Comparison of ENCODE assay signal across 28 cellular contexts in the genomic region with DNA sequence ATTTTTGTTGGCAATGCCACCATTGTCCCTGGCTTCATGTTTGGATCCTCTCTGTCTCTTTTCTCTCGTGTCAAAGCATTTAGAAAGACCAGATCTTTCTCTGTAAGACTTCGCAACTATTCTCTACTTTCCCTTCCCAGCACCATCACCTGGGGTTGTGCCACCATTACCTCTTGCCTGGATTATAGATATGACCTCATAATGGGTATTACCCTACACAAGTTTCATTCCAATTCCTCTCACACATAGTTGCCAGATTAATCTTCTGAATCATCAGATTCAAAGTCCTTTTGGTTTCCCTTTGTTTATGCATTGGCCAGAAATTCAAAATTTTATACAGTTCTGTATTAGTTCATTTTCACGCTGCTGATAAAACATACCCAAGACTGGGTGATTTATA. TPM values are rescaled to one million over a fixed set of nuclear protein-coding genes. Genes with fewer than 3 reads are reported as not detected.
DNase-seq lines count a peak whose midpoint lies in the region; ATAC-seq lines count a peak whose summit lies in the region.
"Had no signal": no experiment of that assay in that cellular context is flagged by ENCODE, and none has a peak within 500 bp of the region (broad histone marks: within the 10 kb centered on the region; RNA-seq: fewer than 3 reads in every experiment).

No MANE protein-coding gene starts in this region.

- no peak for DNase-seq in T-helper 2 cell treated with Interferon-gamma antibody and Interleukin-4, amounts not matched to agents 5 μg/mL and 100 μg/mL, for 36 hours (ENCODE audit: low spot score)
- DNase-seq in T-helper 2 cell (no peak), immature natural killer cell (no peak), mesendoderm (no peak), NCI-H345 treated with DMSO at 0.1 percent for 48 hours (lab: John Stamatoyannopoulos, UW; ENCODE audit: unreplicated experiment) (no peak)
- no peak for DNase-seq in activated naive CD8-positive, alpha-beta T cell treated with anti-CD3 and anti-CD28 coated beads, Interleukin-2, amount 50 U/mL, for 24 hours
- DNase-seq: 8988T; activated CD4-positive, CD25-positive, alpha-beta regulatory T cell treated with anti-CD3 and anti-CD28 coated beads, Interleukin-2, amount 50 U/mL, for 72 hours; activated CD8-positive, alpha-beta memory T cell treated with anti-CD3 and anti-CD28 coated beads, Interleukin-2, amount 50 U/mL, for 4 hours; dermis blood vessel endothelial cell; foreskin keratinocyte; mammary epithelial cell; NCI-H1417 treated with DMSO at 0.1 percent for 48 hours; NCI-H2081 treated with DMSO at 0.1 percent for 48 hours; NCI-H345; NCI-H748 treated with DMSO at 0.1 percent for 48 hours; RPMI8226; sigmoid colon; stimulated activated CD4-positive, alpha-beta T cell treated with anti-CD3 and anti-CD28 coated beads, Interleukin-4, amount 100 ng/mL, for 4 hours; stimulated activated naive B cell treated with anti-CD40 and anti-IgM and Interleukin-4, amounts not matched to agents 10 μg/mL and 1 μg/mL and 100 μg/mL, for 72 hours; uterus had no signal

- H3K4me3 ChIP-seq in mesendoderm (ENCODE audit: low read length), result no peak overlapping the region
- H3K4me3 ChIP-seq: esophagus muscularis mucosa, sigmoid colon, SJSA1, thoracic aorta, uterus had no signal

- H3K4me1 Mint-ChIP-seq in T-helper 2 cell treated with Interferon-gamma antibody and Interleukin-4, amounts not matched to agents 5 μg/mL and 100 μg/mL, for 36 hours (ENCODE audit: low read depth), result peaks cover 32% of the 10 kb centered on the region
- peaks cover 49% of the 10 kb centered on the region for H3K4me1 Mint-ChIP-seq in activated naive CD8-positive, alpha-beta T cell (ENCODE audit: low read depth)
- peaks cover 49% of the 10 kb centered on the region for H3K4me1 Mint-ChIP-seq in activated naive CD8-positive, alpha-beta T cell treated with anti-CD3 and anti-CD28 coated beads, Interleukin-2, amount 50 U/mL, for 24 hours
- H3K4me1 Mint-ChIP-seq in immature natural killer cell, result peaks cover 29 to 30% of the 10 kb centered on the region in 2 donors

- WGBS in mesendoderm (ENCODE audit: extremely low coverage, insufficient coverage, low lambda C conversion rate), result no CpG with 5 or more reads among the region's 3 CpGs

- no peak overlapping the region for H3K56ac ChIP-seq in mesendoderm (ENCODE audit: low read length)

- H3K36me3 ChIP-seq in mesendoderm (ENCODE audit: control insufficient read depth, insufficient read depth, low read length), result no peaks in the 10 kb centered on the region
- H3K36me3 ChIP-seq: esophagus muscularis mucosa, sigmoid colon, SJSA1, thoracic aorta, uterus had no signal

- H3K9ac ChIP-seq in mesendoderm (ENCODE audit: low read length), result no peak overlapping the region
- H3K9ac ChIP-seq: KMS-11 had no signal

- no peak overlapping the region for H2BK120ac ChIP-seq in mesendoderm (ENCODE audit: low read depth, low read length)

- no peak overlapping the region for H2AK5ac ChIP-seq in mesendoderm (ENCODE audit: low read length)

- ATAC-seq in activated naive CD8-positive, alpha-beta T cell treated with anti-CD3 and anti-CD28 coated beads, Interleukin-2, amount 50 U/mL, for 24 hours, result no peak
- no peak for ATAC-seq in GM19455 (IDR thresholded peaks at IDR 0.05; ENCODE audit: unreplicated experiment)
- ATAC-seq: foreskin keratinocyte; stimulated activated naive B cell treated with anti-CD40 and anti-IgM and Interleukin-4, amounts not matched to agents 10 μg/mL and 1 μg/mL and 100 μg/mL, for 72 hours had no signal

- H2BK5ac ChIP-seq in mesendoderm (ENCODE audit: low read length), result no peak overlapping the region

- no peaks in the 10 kb centered on the region for H3K4me1 ChIP-seq in mesendoderm (ENCODE audit: control insufficient read depth, low read depth, low read length)
- H3K4me1 ChIP-seq: esophagus muscularis mucosa, foreskin keratinocyte, sigmoid colon, uterus had no signal

- no peak overlapping the region for H3K18ac ChIP-seq in mesendoderm (ENCODE audit: low read length)

- no peak overlapping the region for H3K27ac ChIP-seq in mesendoderm (ENCODE audit: low read depth, low read length)
- H3K27ac ChIP-seq: esophagus muscularis mucosa, foreskin keratinocyte, KMS-11, sigmoid colon, SJSA1, thoracic aorta, uterus had no signal

- H3K79me1 ChIP-seq in mesendoderm (ENCODE audit: low read length), result no peaks in the 10 kb centered on the region

- H3K4me3 Mint-ChIP-seq in T-helper 2 cell treated with Interferon-gamma antibody and Interleukin-4, amounts not matched to agents 5 μg/mL and 100 μg/mL, for 36 hours, result no peak overlapping the region
- peak overlapping the region; percentile 27 for H3K4me3 Mint-ChIP-seq in activated naive CD8-positive, alpha-beta T cell
- no peak overlapping the region for H3K4me3 Mint-ChIP-seq in activated naive CD8-positive, alpha-beta T cell treated with anti-CD3 and anti-CD28 coated beads, Interleukin-2, amount 50 U/mL, for 24 hours
- H3K4me3 Mint-ChIP-seq in immature natural killer cell, result peak overlapping the region in 2 of 5 donors; percentile 1 to 48
- H3K4me3 Mint-ChIP-seq: CD14-positive monocyte; stimulated activated naive B cell treated with anti-CD40 and anti-IgM and Interleukin-4, amounts not matched to agents 10 μg/mL and 1 μg/mL and 100 μg/mL, for 72 hours had no signal

- no peak overlapping the region for H3K23ac ChIP-seq in mesendoderm (ENCODE audit: low read length)

- H3K27me3 Mint-ChIP-seq in T-helper 2 cell treated with Interferon-gamma antibody and Interleukin-4, amounts not matched to agents 5 μg/mL and 100 μg/mL, for 36 hours (ENCODE audit: low read depth), result no peaks in the 10 kb centered on the region
- H3K27me3 Mint-ChIP-seq in activated naive CD8-positive, alpha-beta T cell, result no peaks in the 10 kb centered on the region
- no peaks in the 10 kb centered on the region for H3K27me3 Mint-ChIP-seq in activated naive CD8-positive, alpha-beta T cell treated with anti-CD3 and anti-CD28 coated beads, Interleukin-2, amount 50 U/mL, for 24 hours
- peaks cover 0 to 4% (median 3%) of the 10 kb centered on the region in 3 donors for H3K27me3 Mint-ChIP-seq in immature natural killer cell (ENCODE audit: low read depth in 3 of 3)

- H3K9me3 Mint-ChIP-seq in T-helper 2 cell treated with Interferon-gamma antibody and Interleukin-4, amounts not matched to agents 5 μg/mL and 100 μg/mL, for 36 hours, result peaks cover 12% of the 10 kb centered on the region
- peaks cover 5% of the 10 kb centered on the region for H3K9me3 Mint-ChIP-seq in activated naive CD8-positive, alpha-beta T cell (ENCODE audit: low read depth)
- H3K9me3 Mint-ChIP-seq in activated naive CD8-positive, alpha-beta T cell treated with anti-CD3 and anti-CD28 coated beads, Interleukin-2, amount 50 U/mL, for 24 hours, result peaks cover 6% of the 10 kb centered on the region
- H3K9me3 Mint-ChIP-seq in immature natural killer cell, result peaks cover 0 to 2% (median 0%) of the 10 kb centered on the region in 6 donors

- peaks cover 4% of the 10 kb centered on the region for H3K36me3 Mint-ChIP-seq in T-helper 2 cell treated with Interferon-gamma antibody and Interleukin-4, amounts not matched to agents 5 μg/mL and 100 μg/mL, for 36 hours (ENCODE audit: low read depth)
- peaks cover 7% of the 10 kb centered on the region for H3K36me3 Mint-ChIP-seq in activated naive CD8-positive, alpha-beta T cell
- peaks cover 9% of the 10 kb centered on the region for H3K36me3 Mint-ChIP-seq in activated naive CD8-positive, alpha-beta T cell treated with anti-CD3 and anti-CD28 coated beads, Interleukin-2, amount 50 U/mL, for 24 hours (ENCODE audit: low read depth)
- H3K36me3 Mint-ChIP-seq in immature natural killer cell, result peaks cover 0 to 3% (median 0%) of the 10 kb centered on the region in 3 donors
- H3K36me3 Mint-ChIP-seq: CD14-positive monocyte; stimulated activated naive B cell treated with anti-CD40 and anti-IgM and Interleukin-4, amounts not matched to agents 10 μg/mL and 1 μg/mL and 100 μg/mL, for 72 hours had no signal

- H2BK15ac ChIP-seq in mesendoderm (replicated peaks; ENCODE audit: low read depth), result no peak overlapping the region

- no peak overlapping the region for H4K8ac ChIP-seq in mesendoderm (ENCODE audit: low read depth, low read length)

- H4K5ac ChIP-seq in mesendoderm (ENCODE audit: low read length), result no peak overlapping the region

- H3K4ac ChIP-seq in mesendoderm (ENCODE audit: low read depth, low read length), result no peak overlapping the region

- no peaks in the 10 kb centered on the region for H3K27me3 ChIP-seq in mesendoderm (ENCODE audit: insufficient read depth, low read length, poor library complexity)
- H3K27me3 ChIP-seq: uterus had no signal

- no peaks in the 10 kb centered on the region for H3K79me2 ChIP-seq in mesendoderm (ENCODE audit: control insufficient read depth, insufficient read depth, low read length)

- peak overlapping the region; percentile 56 for H3K27ac Mint-ChIP-seq in T-helper 2 cell treated with Interferon-gamma antibody and Interleukin-4, amounts not matched to agents 5 μg/mL and 100 μg/mL, for 36 hours
- peak overlapping the region; percentile 96 for H3K27ac Mint-ChIP-seq in activated naive CD8-positive, alpha-beta T cell
- no peak overlapping the region for H3K27ac Mint-ChIP-seq in activated naive CD8-positive, alpha-beta T cell treated with anti-CD3 and anti-CD28 coated beads, Interleukin-2, amount 50 U/mL, for 24 hours
- H3K27ac Mint-ChIP-seq in immature natural killer cell, result peak overlapping the region in 5 of 6 donors; percentile 50 to 99 (median 96)
- H3K27ac Mint-ChIP-seq: CD14-positive monocyte; stimulated activated naive B cell treated with anti-CD40 and anti-IgM and Interleukin-4, amounts not matched to agents 10 μg/mL and 1 μg/mL and 100 μg/mL, for 72 hours had no signal

- H3K4me2 ChIP-seq in mesendoderm (ENCODE audit: low read length), result no peak overlapping the region
- H3K4me2 ChIP-seq: KMS-11 had no signal

RNA-seq across cellular contexts. Expression of gene DHRS2, which starts 27.2 kb away (rescaled TPM):
- polyA plus RNA-seq in immature natural killer cell, result under 1 TPM in 2 of 3 donors, not detected in 1; 0.28 to 0.58 TPM
- 0.90 TPM for polyA plus RNA-seq in mesendoderm (2013, experiment 1 of 2)
- 0.87 TPM for polyA plus RNA-seq in mesendoderm (2013, experiment 2 of 2)
- polyA plus RNA-seq: CD14-positive monocyte had no signal

RNA-seq across cellular contexts. Expression of gene JPH4, which starts 30.4 kb away (rescaled TPM):
- polyA plus RNA-seq in immature natural killer cell, result under 1 TPM in 1 of 3 donors, not detected in 2; 0.10 TPM
- polyA plus RNA-seq in mesendoderm (2013, experiment 1 of 2), result 2.1 TPM
- polyA plus RNA-seq in mesendoderm (2013, experiment 2 of 2), result 2.1 TPM
- polyA plus RNA-seq: foreskin keratinocyte had no signal

RNA-seq across cellular contexts. Expression of gene AP1G2, which starts 41.4 kb away (rescaled TPM):
- 10 to 100 TPM; 62.9 to 80.7 (median 64.4) TPM for polyA plus RNA-seq in immature natural killer cell
- polyA plus RNA-seq in mesendoderm (2013, experiment 1 of 2), result 44.0 TPM
- polyA plus RNA-seq in mesendoderm (2013, experiment 2 of 2), result 46.8 TPM

RNA-seq across cellular contexts. Expression of gene THTPA, which starts 52.9 kb away (rescaled TPM):
- polyA plus RNA-seq in immature natural killer cell, result 10 to 100 TPM; 17.5 to 20.6 (median 19.5) TPM
- 5.0 TPM for polyA plus RNA-seq in mesendoderm (2013, experiment 1 of 2)
- polyA plus RNA-seq in mesendoderm (2013, experiment 2 of 2), result 5.9 TPM

RNA-seq across cellular contexts. Expression of gene ZFHX2, which starts 57.4 kb away (rescaled TPM):
- under 1 TPM in 1 of 3 donors, not detected in 2; 0.12 TPM for polyA plus RNA-seq in immature natural killer cell
- 6.4 TPM for polyA plus RNA-seq in mesendoderm (2013, experiment 1 of 2)
- 6.7 TPM for polyA plus RNA-seq in mesendoderm (2013, experiment 2 of 2)
